In genomic region chr9:134585746-134586706, GRCh38 we compare ENCODE assay signal across 9 cellular contexts. TPM values are rescaled to one million over a fixed set of nuclear protein-coding genes. Genes with fewer than 3 reads are reported as not detected.
DNase-seq lines count a peak whose midpoint lies in the region; ATAC-seq and TF ChIP-seq lines count a peak whose summit lies in the region.
"Had no signal": no experiment of that assay in that cellular context is flagged by ENCODE, and none has a peak within 500 bp of the region (broad histone marks: within the 10 kb centered on the region; RNA-seq: fewer than 3 reads in every experiment).

No MANE protein-coding gene starts in this region.

- no peak for TF ChIP-seq EP300 in upper lobe of left lung (IDR thresholded peaks at IDR 0.05)

- H3K4me1 ChIP-seq in SJSA1 (replicated peaks): peaks cover 26% of the 10 kb centered on the region
- H3K4me1 ChIP-seq in upper lobe of left lung: peaks cover 0 to 7% (median 0%) of the 10 kb centered on the region in 4 donors

- H3K36me3 ChIP-seq in SJSA1 (no peaks in the 10 kb centered on the region), upper lobe of left lung (no peaks in the 10 kb centered on the region)

- TF ChIP-seq CTCF in fibroblast of mammary gland (conservative IDR thresholded peaks at IDR 0.05; ENCODE audit: control insufficient read depth, insufficient read depth, low read depth, low read length) (no peak), upper lobe of left lung (IDR thresholded peaks at IDR 0.05) (no peak)

- no peak overlapping the region for H3K27ac ChIP-seq in SJSA1
- no peak overlapping the region for H3K27ac ChIP-seq in upper lobe of left lung

- H3K27me3 ChIP-seq in SJSA1 (replicated peaks) (no peaks in the 10 kb centered on the region), upper lobe of left lung (no peaks in the 10 kb centered on the region)

- no peaks in the 10 kb centered on the region for H3K27me3 Mint-ChIP-seq in activated CD4-positive, alpha-beta T cell treated with anti-CD3 and anti-CD28 coated beads, Interleukin-2, amount 10 ng/mL, durations not matched to agents 24 days and 14 days

- H3K4me1 Mint-ChIP-seq in activated CD4-positive, alpha-beta T cell treated with anti-CD3 and anti-CD28 coated beads, Interleukin-2, amount 10 ng/mL, durations not matched to agents 24 days and 14 days: no peaks in the 10 kb centered on the region

- H3K4me3 ChIP-seq in SJSA1: no peak overlapping the region
- H3K4me3 ChIP-seq in fibroblast of mammary gland (ENCODE audit: control insufficient read depth, low read depth, low read length): no peak overlapping the region
- H3K4me3 ChIP-seq in upper lobe of left lung: no peak overlapping the region
- H3K4me3 ChIP-seq: mucosa of descending colon had no signal

- H3K4me3 Mint-ChIP-seq in activated CD4-positive, alpha-beta T cell treated with anti-CD3 and anti-CD28 coated beads, Interleukin-2, amount 10 ng/mL, durations not matched to agents 24 days and 14 days: no peak overlapping the region

- intact Hi-C loops in activated CD4-positive, alpha-beta T cell treated with anti-CD3 and anti-CD28 coated beads, Interleukin-2, amount 10 ng/mL, durations not matched to agents 24 days and 14 days (cut with micrococcal nuclease): no loop called here

- DNase-seq in activated CD4-positive, alpha-beta T cell treated with anti-CD3 and anti-CD28 coated beads, Interleukin-2, amount 10 ng/mL, durations not matched to agents 24 days and 14 days: peak; percentile 37
- no peak for DNase-seq in activated CD4-positive, alpha-beta T cell treated with anti-CD3 and anti-CD28 coated beads for 1 hour
- DNase-seq in SJSA1 (ENCODE audit: low read depth in 1 of 2, low spot score in 2 of 2) (peak; percentile 63 to 85), fibroblast of mammary gland (ENCODE audit: low read depth) (peak; percentile 49), upper lobe of left lung (peak; percentile 20 to 56), NCI-H2081 (lab: John Stamatoyannopoulos, UW) (no peak), COLO668 (lab: John Stamatoyannopoulos, UW; ENCODE audit: unreplicated experiment) (no peak), activated gamma-delta T cell (lab: John Stamatoyannopoulos, UW) (no peak)
- DNase-seq: mucosa of descending colon had no signal

- no peak for TF ChIP-seq POLR2A in upper lobe of left lung (IDR thresholded peaks at IDR 0.05)

- no peak overlapping the region for H3K27ac Mint-ChIP-seq in activated CD4-positive, alpha-beta T cell treated with anti-CD3 and anti-CD28 coated beads, Interleukin-2, amount 10 ng/mL, durations not matched to agents 24 days and 14 days

- WGBS in upper lobe of left lung, 2 donors: 83 to 87% methylated on average over 19 to 28 of the region's 28 CpGs

- no peaks in the 10 kb centered on the region for H3K9me3 Mint-ChIP-seq in activated CD4-positive, alpha-beta T cell treated with anti-CD3 and anti-CD28 coated beads, Interleukin-2, amount 10 ng/mL, durations not matched to agents 24 days and 14 days

- ATAC-seq in upper lobe of left lung (ENCODE audit: low FRiP score in 2 of 2): peak; percentile 26 to 49
- ATAC-seq: mucosa of descending colon had no signal

- H3K9me3 ChIP-seq in SJSA1 (replicated peaks) (no peaks in the 10 kb centered on the region), upper lobe of left lung (no peaks in the 10 kb centered on the region)
- H3K9me3 ChIP-seq: mucosa of descending colon had no signal

- H3K36me3 Mint-ChIP-seq in activated CD4-positive, alpha-beta T cell treated with anti-CD3 and anti-CD28 coated beads, Interleukin-2, amount 10 ng/mL, durations not matched to agents 24 days and 14 days (ENCODE audit: low read depth): no peaks in the 10 kb centered on the region

RNA-seq across cellular contexts. Expression of gene COL5A1, which starts 55.6 kb away (rescaled TPM):
- total RNA-seq in activated CD4-positive, alpha-beta T cell treated with anti-CD3 and anti-CD28 coated beads, Interleukin-2, amount 10 ng/mL, durations not matched to agents 24 days and 14 days: not detected in 2 replicates
- total RNA-seq in SJSA1 (2014; rRNA removed; shearing (Covaris generic)): 148 and 165 TPM in 2 replicates
- total RNA-seq in upper lobe of left lung: 10 to 100 TPM in 5 of 6 donors, 1 to 10 TPM in 1; 7.5 to 75.4 (median 27.4) TPM

Comparison
In these comparisons a context has a peak if more than half of its experiments do, and no peak if none do; other contexts are left out.
1. DNase-seq: peak in activated CD4-positive, alpha-beta T cell treated with anti-CD3 and anti-CD28 coated beads, Interleukin-2, amount 10 ng/mL, durations not matched to agents 24 days and 14 days (single experiment), SJSA1 (2 of 2), fibroblast of mammary gland (single experiment) and upper lobe of left lung (2 of 2); none in activated CD4-positive, alpha-beta T cell treated with anti-CD3 and anti-CD28 coated beads for 1 hour (single experiment), NCI-H2081 (0 of 2), COLO668 (single experiment) and activated gamma-delta T cell (single experiment).